In the genomic region with DNA sequence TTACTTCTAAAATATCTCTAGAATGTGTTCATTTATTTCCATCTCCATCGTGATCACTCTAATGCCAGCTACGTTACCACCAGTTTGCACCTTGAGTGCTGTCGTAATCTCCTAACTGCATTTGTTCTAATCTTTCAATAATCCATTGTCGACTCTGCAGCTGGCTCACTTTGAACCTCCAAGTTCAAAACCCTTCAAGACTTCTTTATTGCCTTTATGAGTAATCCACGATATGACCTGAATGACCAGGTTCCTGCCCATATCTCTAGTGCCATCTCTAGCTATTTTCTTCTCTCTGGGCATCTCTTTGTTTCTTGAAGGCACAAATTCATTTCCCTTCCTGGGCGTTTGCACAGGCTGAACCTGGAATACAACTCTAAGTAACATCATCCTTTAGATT, we compare ENCODE assay signal across 20 cellular contexts.
DNase-seq lines count a peak whose midpoint lies in the region; ATAC-seq and TF ChIP-seq lines count a peak whose summit lies in the region.
"Had no signal": no experiment of that assay in that cellular context is flagged by ENCODE, and none has a peak within 500 bp of the region (broad histone marks: within the 10 kb centered on the region; RNA-seq: fewer than 3 reads in every experiment).

No MANE protein-coding gene starts in this region.

- ATAC-seq in PC-3: no peak
- peak; percentile 32 for ATAC-seq in mucosa of descending colon
- ATAC-seq in GM18873 (IDR thresholded peaks at IDR 0.05; ENCODE audit: low FRiP score, unreplicated experiment): no peak
- ATAC-seq in esophagus mucosa: no peak

- H3K36me3 ChIP-seq in PC-3 (ENCODE audit: low read depth, low read length) (no peaks in the 10 kb centered on the region), mucosa of descending colon (ENCODE audit: low read depth) (no peaks in the 10 kb centered on the region)

- peaks cover 18% of the 10 kb centered on the region for H3F3A ChIP-seq in PC-3 (ENCODE audit: low read length, unreplicated experiment)

- no peak overlapping the region for H3K4me3 Mint-ChIP-seq in chondrocyte (ENCODE audit: unreplicated experiment)

- DNase-seq in NCI-H82 (lab: John Stamatoyannopoulos, UW): peak; percentile 53
- no peak for DNase-seq in NCI-H82 treated with DMSO at 0.1 percent for 48 hours (lab: John Stamatoyannopoulos, UW; ENCODE audit: unreplicated experiment)
- peak; percentile 48 for DNase-seq in PC-3
- DNase-seq in chondrocyte (ENCODE audit: low spot score): no peak
- DNase-seq in mucosa of descending colon: no peak
- no peak for DNase-seq in HuH-7.5 (ENCODE audit: low spot score)
- DNase-seq: ACHN; MV-4-11; NCI-H1105; NCI-H1436 treated with DMSO at 0.1 percent for 48 hours; NCI-H187 treated with DMSO at 0.1 percent for 48 hours; NCI-H524; NCI-H748 treated with DMSO at 0.1 percent for 48 hours; NK-92 treated with Interleukin-12 subunit alpha and Interleukin-12 subunit beta, amount 100 ng/mL, for 24 hours; SIG-M5; SW 1271 had no signal

- no peaks in the 10 kb centered on the region for H3K27me3 Mint-ChIP-seq in chondrocyte (ENCODE audit: low read depth)

- H3K4me1 ChIP-seq in PC-3 (ENCODE audit: insufficient read depth, low read length): peaks cover 50% of the 10 kb centered on the region
- peaks cover 24% of the 10 kb centered on the region for H3K4me1 ChIP-seq in mucosa of descending colon (ENCODE audit: low read depth)

- H3K9me3 Mint-ChIP-seq in chondrocyte (ENCODE audit: low read depth): peaks cover 5% of the 10 kb centered on the region

- peak overlapping the region; percentile 70 for H3K27ac Mint-ChIP-seq in chondrocyte (ENCODE audit: unreplicated experiment)

- no peak for TF ChIP-seq CTCF in PC-3 (conservative IDR thresholded peaks at IDR 0.05; ENCODE audit: low read depth, low read length)
- TF ChIP-seq CTCF in chondrocyte (IDR thresholded peaks at IDR 0.05): no peak
- TF ChIP-seq CTCF in mucosa of descending colon (IDR thresholded peaks at IDR 0.05): no peak

- intact Hi-C loops in PC-3 (cut with micrococcal nuclease) (no loop called here), mucosa of descending colon (cut with DNase I, micrococcal nuclease) (no loop called here)

- no peaks in the 10 kb centered on the region for H3K27me3 ChIP-seq in PC-3 (ENCODE audit: low read length)

- POLR2A ChIA-PET in PC-3 (lab: Charles Lee; ENCODE audit: unreplicated experiment): interaction anchor here (0.5 kb wide), 1 partner anchor 486 kb away, joined by 3 read pairs; no protein-coding TSS in a partner anchor

- H3K9me3 ChIP-seq in PC-3 (ENCODE audit: low read length) (no peaks in the 10 kb centered on the region), mucosa of descending colon (no peaks in the 10 kb centered on the region)

- no peaks in the 10 kb centered on the region for H3K9me2 ChIP-seq in PC-3 (replicated peaks; ENCODE audit: low read length)

- peaks cover 53% of the 10 kb centered on the region for H3K4me1 Mint-ChIP-seq in chondrocyte (ENCODE audit: low read depth)

- peak overlapping the region; percentile 15 for H3K27ac ChIP-seq in PC-3 (ENCODE audit: low read length)
- H3K27ac ChIP-seq: 22Rv1, SK-N-MC had no signal

- no peak overlapping the region for H2AFZ ChIP-seq in PC-3 (ENCODE audit: low read length)

- H3K4me3 ChIP-seq in PC-3 (ENCODE audit: low read length) (no peak overlapping the region), mucosa of descending colon (no peak overlapping the region)
- H3K4me3 ChIP-seq: SK-N-MC had no signal

- H4K20me1 ChIP-seq in PC-3 (ENCODE audit: low read length): no peaks in the 10 kb centered on the region

- H3K36me3 Mint-ChIP-seq in chondrocyte (ENCODE audit: low read depth): peaks cover 2% of the 10 kb centered on the region

- no peak overlapping the region for H3K9ac ChIP-seq in PC-3 (ENCODE audit: low read length)

- peaks cover 81% of the 10 kb centered on the region for H3K79me2 ChIP-seq in PC-3 (ENCODE audit: low read length)

- BruUV-seq in PC-3 (replicated peaks; lab: Mats Ljungman, UMichigan): no TSS peak

- CTCF ChIA-PET in PC-3 (lab: Charles Lee): no interaction called here

- H3K4me2 ChIP-seq in PC-3 (ENCODE audit: low read length): no peak overlapping the region

Comparison
In these comparisons a context has a peak if more than half of its experiments do, and no peak if none do; other contexts are left out.
1. DNase-seq: peak in NCI-H82 (single experiment) and PC-3 (single experiment); none in NCI-H82 treated with DMSO at 0.1 percent for 48 hours (single experiment), chondrocyte (single experiment), mucosa of descending colon (0 of 3) and HuH-7.5 (single experiment).